Comparison of ENCODE assay signal across 1 cellular context in genomic region chr22:31079095-31079642, GRCh38.
TF ChIP-seq lines count a peak whose summit lies in the region.

No MANE protein-coding gene starts in this region.

TF ChIP-seq in IMR-90, 13 proteins besides CTCF, POLR2A, EP300 and RAD21 (continued from another document):
- TF ChIP-seq, protein P1, sequence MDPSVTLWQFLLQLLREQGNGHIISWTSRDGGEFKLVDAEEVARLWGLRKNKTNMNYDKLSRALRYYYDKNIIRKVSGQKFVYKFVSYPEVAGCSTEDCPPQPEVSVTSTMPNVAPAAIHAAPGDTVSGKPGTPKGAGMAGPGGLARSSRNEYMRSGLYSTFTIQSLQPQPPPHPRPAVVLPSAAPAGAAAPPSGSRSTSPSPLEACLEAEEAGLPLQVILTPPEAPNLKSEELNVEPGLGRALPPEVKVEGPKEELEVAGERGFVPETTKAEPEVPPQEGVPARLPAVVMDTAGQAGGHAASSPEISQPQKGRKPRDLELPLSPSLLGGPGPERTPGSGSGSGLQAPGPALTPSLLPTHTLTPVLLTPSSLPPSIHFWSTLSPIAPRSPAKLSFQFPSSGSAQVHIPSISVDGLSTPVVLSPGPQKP (IDR thresholded peaks at IDR 0.05; ENCODE audit: borderline replicate concordance, low read depth, low read length): no peak
- TF ChIP-seq NFE2L2 (IDR thresholded peaks at IDR 0.05; ENCODE audit: low read depth, low read length) (no peak), MAZ (IDR thresholded peaks at IDR 0.05; ENCODE audit: borderline replicate concordance, low read depth, low read length) (no peak), MXI1 (IDR thresholded peaks at IDR 0.05; ENCODE audit: borderline replicate concordance, low read depth, low read length) (no peak), BHLHE40 (IDR thresholded peaks at IDR 0.05; ENCODE audit: low read depth, low read length) (no peak)
